Comparison of ENCODE assay signal across 8 cellular contexts in the genomic region with DNA sequence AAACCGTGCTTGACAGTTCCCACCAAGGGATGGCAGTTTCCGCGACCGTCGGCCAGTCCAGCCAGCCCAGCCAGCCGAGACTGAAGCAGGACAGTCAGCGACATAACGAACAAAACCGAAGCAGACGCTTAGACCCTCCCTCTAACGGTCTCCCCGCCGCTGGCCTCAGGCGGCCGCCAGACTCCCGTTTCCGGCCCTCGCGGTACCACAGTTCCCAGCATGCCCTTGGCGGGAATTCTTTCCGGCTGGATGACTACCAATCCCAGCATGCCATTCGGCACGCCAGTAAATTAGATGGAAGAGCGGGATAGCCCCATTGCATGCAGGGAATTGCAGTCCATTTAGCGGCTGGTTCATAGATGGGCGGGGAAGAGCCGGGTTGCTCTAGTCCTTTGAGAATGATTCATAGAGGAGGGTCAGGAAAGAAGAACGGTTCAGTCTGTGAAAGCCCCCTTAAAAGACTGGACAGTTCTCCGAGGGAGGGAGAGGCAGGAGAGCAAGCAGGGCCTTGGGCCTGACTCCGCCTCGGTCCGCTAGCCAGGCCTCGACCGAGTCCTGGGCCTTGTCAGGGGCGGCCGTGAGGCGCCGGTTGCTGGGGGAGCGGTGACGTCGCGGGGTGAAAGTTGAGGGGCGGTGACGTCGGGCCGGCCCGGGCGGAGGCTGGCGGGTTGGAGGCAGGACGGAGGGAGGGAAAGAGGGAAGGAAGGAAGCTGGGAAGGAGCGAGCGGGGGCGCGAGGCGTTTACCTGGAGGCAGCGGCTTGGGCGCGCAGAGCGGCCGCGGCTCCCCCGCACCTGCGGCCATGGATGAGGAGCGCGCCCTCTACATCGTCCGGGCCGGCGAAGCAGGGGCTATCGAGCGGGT. TPM values are rescaled to one million over a fixed set of nuclear protein-coding genes. Genes with fewer than 3 reads are reported as not detected.
DNase-seq lines count a peak whose midpoint lies in the region; ATAC-seq and TF ChIP-seq lines count a peak whose summit lies in the region.

A gene with protein sequence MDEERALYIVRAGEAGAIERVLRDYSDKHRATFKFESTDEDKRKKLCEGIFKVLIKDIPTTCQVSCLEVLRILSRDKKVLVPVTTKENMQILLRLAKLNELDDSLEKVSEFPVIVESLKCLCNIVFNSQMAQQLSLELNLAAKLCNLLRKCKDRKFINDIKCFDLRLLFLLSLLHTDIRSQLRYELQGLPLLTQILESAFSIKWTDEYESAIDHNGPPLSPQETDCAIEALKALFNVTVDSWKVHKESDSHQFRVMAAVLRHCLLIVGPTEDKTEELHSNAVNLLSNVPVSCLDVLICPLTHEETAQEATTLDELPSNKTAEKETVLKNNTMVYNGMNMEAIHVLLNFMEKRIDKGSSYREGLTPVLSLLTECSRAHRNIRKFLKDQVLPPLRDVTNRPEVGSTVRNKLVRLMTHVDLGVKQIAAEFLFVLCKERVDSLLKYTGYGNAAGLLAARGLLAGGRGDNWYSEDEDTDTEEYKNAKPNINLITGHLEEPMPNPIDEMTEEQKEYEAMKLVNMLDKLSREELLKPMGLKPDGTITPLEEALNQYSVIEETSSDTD (plus strand): TSS at position 738 of the 863 bp plus-strand sequence. CDS start 64 bp downstream, at position 802.

- ATAC-seq in GM21786 (IDR thresholded peaks at IDR 0.05; ENCODE audit: unreplicated experiment), result peak; percentile 85
- peak; percentile 88 for ATAC-seq in activated T-helper 17 cell treated with anti-CD3 and anti-CD28 coated beads, Interleukin-2, amount 50 U/mL, for 72 hours (replicated peaks)
- ATAC-seq in naive thymus-derived CD8-positive, alpha-beta T cell, result peak; percentile 82 to 86

- H3K27ac Mint-ChIP-seq in activated T-helper 17 cell treated with anti-CD3 and anti-CD28 coated beads, Interleukin-2, amount 50 U/mL, for 72 hours, result peak within 1 kb of the TSS; percentile 99
- H3K27ac Mint-ChIP-seq in naive thymus-derived CD8-positive, alpha-beta T cell, result peak within 1 kb of the TSS; percentile 94 to 99 (median 97)

- peak within 1 kb of the TSS; percentile 43 to 96 (median 77) for H3K4me3 ChIP-seq in fibroblast of lung (replicated peaks in 1 of 4; ENCODE audit: control extremely low read depth in 1 of 4, insufficient read depth in 1 of 4, low read depth in 3 of 4, low read length in 4 of 4)

- peak; percentile 96 for DNase-seq in DMS79 (lab: John Stamatoyannopoulos, UW)
- DNase-seq in RPMI8226, result peak; percentile 96
- DNase-seq in fibroblast of lung (ENCODE audit: low read depth in 2 of 2), result peak; percentile 99
- DNase-seq in naive thymus-derived CD8-positive, alpha-beta T cell, result peak; percentile 59 to 86 (median 76)
- peak; percentile 42 to 87 (median 69) for DNase-seq in stimulated activated naive CD4-positive, alpha-beta T cell (lab: John Stamatoyannopoulos, UW)

- H3K4me1 ChIP-seq in fibroblast of lung (ENCODE audit: control insufficient read depth, extremely low read depth, insufficient read depth, low read length), result no peaks in the 10 kb centered on the region

- peak within 1 kb of the TSS; percentile 95 for H2AFZ ChIP-seq in fibroblast of lung (ENCODE audit: low read length)

- POLR2A ChIA-PET in naive thymus-derived CD8-positive, alpha-beta T cell (lab: Charles Lee), result interaction anchor here (0.6 to 4.8 kb wide), 3 partner anchors 21 to 911 kb away, joined by 3 to 20 read pairs (median 7); a partner anchor contains a TSS

- H3K9me3 Mint-ChIP-seq in activated T-helper 17 cell treated with anti-CD3 and anti-CD28 coated beads, Interleukin-2, amount 50 U/mL, for 72 hours, result no peaks in the 10 kb centered on the region
- H3K9me3 Mint-ChIP-seq in naive thymus-derived CD8-positive, alpha-beta T cell, result no peaks in the 10 kb centered on the region

- no peaks in the 10 kb centered on the region for H3K27me3 ChIP-seq in fibroblast of lung (ENCODE audit: control insufficient read depth, insufficient read depth, low read length)

- H3K4me1 Mint-ChIP-seq in activated T-helper 17 cell treated with anti-CD3 and anti-CD28 coated beads, Interleukin-2, amount 50 U/mL, for 72 hours, result peaks cover 11% of the 10 kb centered on the region
- H3K4me1 Mint-ChIP-seq in naive thymus-derived CD8-positive, alpha-beta T cell, result peaks cover 27 to 52% (median 43%) of the 10 kb centered on the region in 4 donors

- TF ChIP-seq CTCF in fibroblast of lung (conservative IDR thresholded peaks at IDR 0.05 in 1 of 2, IDR thresholded peaks at IDR 0.05 in 1 of 2; ENCODE audit: low read depth in 1 of 2, low read length in 2 of 2), result no peak

- H3K4me3 Mint-ChIP-seq in activated T-helper 17 cell treated with anti-CD3 and anti-CD28 coated beads, Interleukin-2, amount 50 U/mL, for 72 hours, result peak within 1 kb of the TSS; percentile 97
- H3K4me3 Mint-ChIP-seq in naive thymus-derived CD8-positive, alpha-beta T cell, result peak within 1 kb of the TSS; percentile 90 to 100 (median 96)

- H3K27ac ChIP-seq in KOPT-K1 (ENCODE audit: low read depth, low read length, poor library complexity, severe bottlenecking) (peak within 1 kb of the TSS; percentile 86), fibroblast of lung (ENCODE audit: insufficient read depth, low read length) (peak within 1 kb of the TSS; percentile 99)

- no peaks in the 10 kb centered on the region for H3K27me3 Mint-ChIP-seq in activated T-helper 17 cell treated with anti-CD3 and anti-CD28 coated beads, Interleukin-2, amount 50 U/mL, for 72 hours
- peaks cover 0 to 5% (median 0%) of the 10 kb centered on the region in 5 donors for H3K27me3 Mint-ChIP-seq in naive thymus-derived CD8-positive, alpha-beta T cell

- peaks cover 11% of the 10 kb centered on the region for H3K36me3 Mint-ChIP-seq in activated T-helper 17 cell treated with anti-CD3 and anti-CD28 coated beads, Interleukin-2, amount 50 U/mL, for 72 hours (ENCODE audit: low read depth)
- H3K36me3 Mint-ChIP-seq in naive thymus-derived CD8-positive, alpha-beta T cell, result peaks cover 0 to 3% (median 0%) of the 10 kb centered on the region in 3 donors

- H3K9me3 ChIP-seq in KOPT-K1 (ENCODE audit: insufficient read depth, low read length, poor library complexity, severe bottlenecking) (no peaks in the 10 kb centered on the region), fibroblast of lung (ENCODE audit: control insufficient read depth, insufficient read depth, low read depth, low read length) (no peaks in the 10 kb centered on the region)

- H3K79me2 ChIP-seq in fibroblast of lung (ENCODE audit: control insufficient read depth, insufficient read depth, low read length), result peaks cover 40% of the 10 kb centered on the region

- H3K36me3 ChIP-seq in KOPT-K1 (ENCODE audit: insufficient read depth, low read length), result peaks cover 19% of the 10 kb centered on the region; the same call in 1 of the 2 replicates
- no peaks in the 10 kb centered on the region for H3K36me3 ChIP-seq in fibroblast of lung (ENCODE audit: control insufficient read depth, insufficient read depth, low read length)

- H3K4me2 ChIP-seq in fibroblast of lung (ENCODE audit: extremely low read depth, insufficient read depth, low read length), result peak within 1 kb of the TSS; percentile 92

- no peaks in the 10 kb centered on the region for H4K20me1 ChIP-seq in fibroblast of lung (ENCODE audit: control insufficient read depth, extremely low read depth, insufficient read depth, low read length)

- H3K9ac ChIP-seq in fibroblast of lung (ENCODE audit: insufficient read depth, low read length), result peak within 1 kb of the TSS; percentile 98

RNA-seq across cellular contexts. Expression of the gene that starts here (rescaled TPM):
- total RNA-seq in activated T-helper 17 cell treated with anti-CD3 and anti-CD28 coated beads, Interleukin-2, amount 50 U/mL, for 72 hours, result 10 to 100 TPM; 14.9 to 15.9 TPM
- total RNA-seq in fibroblast of lung, result 10.8 and 11.6 TPM in 2 replicates
- polyA plus RNA-seq in fibroblast of lung, result 7.1 and 9.2 TPM in 2 replicates
- 5.8 and 6.6 TPM in 2 replicates for polyA plus RNA-seq in fibroblast of lung (2012)
- polyA minus RNA-seq in fibroblast of lung (ENCODE audit: low replicate concordance), result 7.1 and 7.4 TPM in 2 replicates
- 10 to 100 TPM; 14.6 to 17.6 TPM for total RNA-seq in naive thymus-derived CD8-positive, alpha-beta T cell
- polyA plus RNA-seq in naive thymus-derived CD8-positive, alpha-beta T cell, result 1 to 10 TPM; 4.8 to 5.4 (median 5.2) TPM

Comparison
In these comparisons a context has a peak if more than half of its experiments do, and no peak if none do; other contexts are left out.
1. Peak in every context shown above with its lines: DNase-seq, ATAC-seq, H3K4me3 ChIP-seq and H3K27ac ChIP-seq.